8 cellular contexts compared by ENCODE assay signal in the genomic region with DNA sequence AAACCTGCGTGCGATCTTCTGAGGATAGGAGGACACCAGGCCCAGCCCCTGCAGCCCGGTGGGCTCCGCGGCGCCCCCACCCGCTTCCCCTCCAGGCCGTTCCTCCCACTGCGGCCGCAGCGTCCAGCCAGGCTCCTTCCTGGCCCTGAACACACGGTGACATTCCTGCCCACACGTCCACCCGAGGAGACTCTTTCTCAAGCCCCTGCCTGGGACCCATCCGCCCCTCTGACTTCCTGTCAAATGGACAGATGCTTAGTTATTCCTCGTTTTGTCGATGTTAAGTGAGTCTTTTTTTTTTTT. TPM values are rescaled to one million over a fixed set of nuclear protein-coding genes. Genes with fewer than 3 reads are reported as not detected.
DNase-seq lines count a peak whose midpoint lies in the region; ATAC-seq lines count a peak whose summit lies in the region.
"Had no signal": no experiment of that assay in that cellular context is flagged by ENCODE, and none has a peak within 500 bp of the region (broad histone marks: within the 10 kb centered on the region; RNA-seq: fewer than 3 reads in every experiment).

No MANE protein-coding gene starts in this region.

- no peaks in the 10 kb centered on the region for H3K9me3 Mint-ChIP-seq in activated naive CD8-positive, alpha-beta T cell treated with anti-CD3 and anti-CD28 coated beads, Interleukin-2, amount 10 ng/mL, durations not matched to agents 7 days and 5 days
- no peaks in the 10 kb centered on the region for H3K9me3 Mint-ChIP-seq in stimulated activated effector memory CD8-positive, alpha-beta T cell treated with anti-CD3 and anti-CD28 coated beads, Interleukin-12 subunit alpha, Interleukin-12 subunit beta, amount 100 ng/mL, for 72 hours

- peak overlapping the region; percentile 42; the same call in 1 of the 2 replicates for H3K4me3 ChIP-seq in GM08714 (ENCODE audit: low read length)

- peaks cover 53% of the 10 kb centered on the region for H3K27me3 Mint-ChIP-seq in activated naive CD8-positive, alpha-beta T cell treated with anti-CD3 and anti-CD28 coated beads, Interleukin-2, amount 10 ng/mL, durations not matched to agents 7 days and 5 days

- peak overlapping the region; percentile 65 for H3K4me3 Mint-ChIP-seq in activated naive CD8-positive, alpha-beta T cell treated with anti-CD3 and anti-CD28 coated beads, Interleukin-2, amount 10 ng/mL, durations not matched to agents 7 days and 5 days
- H3K4me3 Mint-ChIP-seq in stimulated activated effector memory CD8-positive, alpha-beta T cell treated with anti-CD3 and anti-CD28 coated beads, Interleukin-12 subunit alpha, Interleukin-12 subunit beta, amount 100 ng/mL, for 72 hours, result peak overlapping the region; percentile 61

- H3K27ac Mint-ChIP-seq in activated naive CD8-positive, alpha-beta T cell treated with anti-CD3 and anti-CD28 coated beads, Interleukin-2, amount 10 ng/mL, durations not matched to agents 7 days and 5 days, result no peak overlapping the region
- peak overlapping the region; percentile 29 for H3K27ac Mint-ChIP-seq in stimulated activated effector memory CD8-positive, alpha-beta T cell treated with anti-CD3 and anti-CD28 coated beads, Interleukin-12 subunit alpha, Interleukin-12 subunit beta, amount 100 ng/mL, for 72 hours

- peaks cover 21% of the 10 kb centered on the region for H3K4me1 Mint-ChIP-seq in activated naive CD8-positive, alpha-beta T cell treated with anti-CD3 and anti-CD28 coated beads, Interleukin-2, amount 10 ng/mL, durations not matched to agents 7 days and 5 days
- H3K4me1 Mint-ChIP-seq in stimulated activated effector memory CD8-positive, alpha-beta T cell treated with anti-CD3 and anti-CD28 coated beads, Interleukin-12 subunit alpha, Interleukin-12 subunit beta, amount 100 ng/mL, for 72 hours, result peaks cover 20% of the 10 kb centered on the region

- ATAC-seq in activated naive CD8-positive, alpha-beta T cell treated with anti-CD3 and anti-CD28 coated beads, Interleukin-2, amount 10 ng/mL, durations not matched to agents 7 days and 5 days (ENCODE audit: low read depth), result no peak
- ATAC-seq in stimulated activated effector memory CD8-positive, alpha-beta T cell treated with anti-CD3 and anti-CD28 coated beads, Interleukin-12 subunit alpha, Interleukin-12 subunit beta, amount 100 ng/mL, for 72 hours, result no peak
- no peak for ATAC-seq in HG02623 (IDR thresholded peaks at IDR 0.05; ENCODE audit: unreplicated experiment)

- POLR2A ChIA-PET in activated naive CD8-positive, alpha-beta T cell treated with anti-CD3 and anti-CD28 coated beads, Interleukin-2, amount 10 ng/mL, durations not matched to agents 7 days and 5 days (lab: Charles Lee), result interaction anchor here (0.6 kb wide), 1 partner anchor 129 kb away, joined by 4 read pairs; no protein-coding TSS in a partner anchor

- H3K36me3 Mint-ChIP-seq in activated naive CD8-positive, alpha-beta T cell treated with anti-CD3 and anti-CD28 coated beads, Interleukin-2, amount 10 ng/mL, durations not matched to agents 7 days and 5 days, result peaks cover 3% of the 10 kb centered on the region
- no peaks in the 10 kb centered on the region for H3K36me3 Mint-ChIP-seq in stimulated activated effector memory CD8-positive, alpha-beta T cell treated with anti-CD3 and anti-CD28 coated beads, Interleukin-12 subunit alpha, Interleukin-12 subunit beta, amount 100 ng/mL, for 72 hours

- DNase-seq in activated naive CD8-positive, alpha-beta T cell treated with anti-CD3 and anti-CD28 coated beads, Interleukin-2, amount 10 ng/mL, durations not matched to agents 7 days and 5 days, result no peak
- peak; percentile 45 for DNase-seq in iPS-NIHi11 (ENCODE audit: low spot score)
- DNase-seq in stimulated activated effector memory CD8-positive, alpha-beta T cell treated with anti-CD3 and anti-CD28 coated beads, Interleukin-12 subunit alpha, Interleukin-12 subunit beta, amount 100 ng/mL, for 72 hours (ENCODE audit: low spot score in 2 of 2), result no peak
- no peak for DNase-seq in SKM-1 treated with dmso at 0.1 percent for 144 hours (lab: John Stamatoyannopoulos, UW; ENCODE audit: unreplicated experiment)
- DNase-seq in NCI-H510A (lab: John Stamatoyannopoulos, UW), result no peak
- DNase-seq: T-helper 9 cell had no signal

RNA-seq across cellular contexts. Expression of gene RNF32, which starts 32.4 kb away (rescaled TPM):
- total RNA-seq in activated naive CD8-positive, alpha-beta T cell treated with anti-CD3 and anti-CD28 coated beads, Interleukin-2, amount 10 ng/mL, durations not matched to agents 7 days and 5 days, result 1 to 10 TPM in 1 of 2 experiments, under 1 TPM in 1; 0.97 to 2.2 TPM
